ENCODE assay signal across 1 cellular context in the genomic region with DNA sequence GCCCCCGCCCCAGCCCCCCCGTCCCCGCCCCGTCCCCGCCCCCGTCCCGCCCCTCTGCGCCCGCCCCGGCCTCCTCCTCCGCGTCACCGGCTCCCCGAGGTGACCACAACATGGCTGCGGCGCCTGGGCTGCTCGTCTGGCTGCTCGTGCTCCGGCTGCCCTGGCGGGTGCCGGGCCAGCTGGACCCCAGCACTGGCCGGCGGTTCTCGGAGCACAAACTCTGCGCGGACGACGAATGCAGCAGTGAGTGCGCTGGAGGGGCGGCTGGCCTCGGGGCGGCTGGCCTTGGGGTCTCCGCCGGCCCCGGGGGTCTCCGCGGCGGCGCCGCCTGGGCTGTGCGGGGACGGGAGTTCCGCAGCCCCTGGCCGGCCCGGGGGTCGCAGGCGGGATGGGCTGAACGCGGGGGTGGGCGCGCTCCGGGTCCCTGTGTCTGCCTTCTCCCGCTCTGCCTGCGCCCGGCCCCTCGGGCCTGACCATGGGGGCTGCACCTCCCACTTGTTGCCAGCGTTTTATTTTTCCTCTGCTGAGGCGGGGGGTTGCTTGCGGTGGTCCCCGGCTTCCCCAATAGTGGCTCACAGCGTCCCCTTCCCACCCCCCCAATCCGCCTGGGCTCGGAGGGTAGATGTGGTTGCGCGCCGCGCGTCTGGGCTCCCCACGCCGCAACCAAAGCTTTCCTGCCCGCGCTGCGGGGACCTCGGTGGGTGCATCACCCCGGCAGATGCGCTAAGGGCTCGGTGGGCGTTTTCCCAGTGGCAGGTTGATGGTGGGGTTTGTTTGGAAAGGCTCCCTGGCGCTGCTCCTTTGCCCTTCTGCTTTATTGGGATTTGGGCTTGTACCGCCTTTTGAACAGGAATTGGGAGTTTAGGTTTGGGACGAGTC.
TF ChIP-seq lines count a peak whose summit lies in the region.

A gene with protein sequence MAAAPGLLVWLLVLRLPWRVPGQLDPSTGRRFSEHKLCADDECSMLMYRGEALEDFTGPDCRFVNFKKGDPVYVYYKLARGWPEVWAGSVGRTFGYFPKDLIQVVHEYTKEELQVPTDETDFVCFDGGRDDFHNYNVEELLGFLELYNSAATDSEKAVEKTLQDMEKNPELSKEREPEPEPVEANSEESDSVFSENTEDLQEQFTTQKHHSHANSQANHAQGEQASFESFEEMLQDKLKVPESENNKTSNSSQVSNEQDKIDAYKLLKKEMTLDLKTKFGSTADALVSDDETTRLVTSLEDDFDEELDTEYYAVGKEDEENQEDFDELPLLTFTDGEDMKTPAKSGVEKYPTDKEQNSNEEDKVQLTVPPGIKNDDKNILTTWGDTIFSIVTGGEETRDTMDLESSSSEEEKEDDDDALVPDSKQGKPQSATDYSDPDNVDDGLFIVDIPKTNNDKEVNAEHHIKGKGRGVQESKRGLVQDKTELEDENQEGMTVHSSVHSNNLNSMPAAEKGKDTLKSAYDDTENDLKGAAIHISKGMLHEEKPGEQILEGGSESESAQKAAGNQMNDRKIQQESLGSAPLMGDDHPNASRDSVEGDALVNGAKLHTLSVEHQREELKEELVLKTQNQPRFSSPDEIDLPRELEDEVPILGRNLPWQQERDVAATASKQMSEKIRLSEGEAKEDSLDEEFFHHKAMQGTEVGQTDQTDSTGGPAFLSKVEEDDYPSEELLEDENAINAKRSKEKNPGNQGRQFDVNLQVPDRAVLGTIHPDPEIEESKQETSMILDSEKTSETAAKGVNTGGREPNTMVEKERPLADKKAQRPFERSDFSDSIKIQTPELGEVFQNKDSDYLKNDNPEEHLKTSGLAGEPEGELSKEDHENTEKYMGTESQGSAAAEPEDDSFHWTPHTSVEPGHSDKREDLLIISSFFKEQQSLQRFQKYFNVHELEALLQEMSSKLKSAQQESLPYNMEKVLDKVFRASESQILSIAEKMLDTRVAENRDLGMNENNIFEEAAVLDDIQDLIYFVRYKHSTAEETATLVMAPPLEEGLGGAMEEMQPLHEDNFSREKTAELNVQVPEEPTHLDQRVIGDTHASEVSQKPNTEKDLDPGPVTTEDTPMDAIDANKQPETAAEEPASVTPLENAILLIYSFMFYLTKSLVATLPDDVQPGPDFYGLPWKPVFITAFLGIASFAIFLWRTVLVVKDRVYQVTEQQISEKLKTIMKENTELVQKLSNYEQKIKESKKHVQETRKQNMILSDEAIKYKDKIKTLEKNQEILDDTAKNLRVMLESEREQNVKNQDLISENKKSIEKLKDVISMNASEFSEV (N-terminal part only) (plus strand): TSS at position 97 of the 879 bp plus-strand sequence. CDS start 14 bp downstream, at position 111.

TF ChIP-seq in endothelial cell of umbilical vein, 7 proteins besides CTCF, POLR2A, EP300 and RAD21 (continued from another document):
- TF ChIP-seq FOS (IDR thresholded peaks at IDR 0.05; ENCODE audit: borderline replicate concordance, insufficient read depth, low read length) (no peak), POLR2AphosphoS5 (IDR thresholded peaks at IDR 0.05; ENCODE audit: insufficient read depth, low read depth, low read length) (peak; percentile 46)
